In genomic region chr9:87479801-87480201, GRCh38 we compare ENCODE assay signal across 1 cellular context.
TF ChIP-seq lines count a peak whose summit lies in the region.

No MANE protein-coding gene starts in this region.

TF ChIP-seq in K562, 482 proteins besides CTCF, POLR2A, EP300 and RAD21 (continued from another document and continues in another):
- TF ChIP-seq ATF3 (IDR thresholded peaks at IDR 0.05) (peak; percentile 38; the same call in 1 of the 2 replicates), ATF3 (CRISPR knock-in tag; conservative IDR thresholded peaks at IDR 0.05) (no peak), ZNF717 (CRISPR knock-in tag; IDR thresholded peaks at IDR 0.05) (no peak), NUFIP1 (IDR thresholded peaks at IDR 0.05; ENCODE audit: partially characterized antibody) (no peak), BACH1 (tag; IDR thresholded peaks at IDR 0.05) (no peak), ZBTB9 (CRISPR knock-in tag; IDR thresholded peaks at IDR 0.05) (peak; percentile 88), HCFC1 (IDR thresholded peaks at IDR 0.05; ENCODE audit: low read depth, low read length) (no peak), ZSCAN29 (IDR thresholded peaks at IDR 0.05) (no peak), NR4A1 (CRISPR knock-in tag; IDR thresholded peaks at IDR 0.05) (no peak), NR4A1 (tag; IDR thresholded peaks at IDR 0.05) (no peak), SP1 (CRISPR knock-in tag; IDR thresholded peaks at IDR 0.05) (no peak), ZNF395 (CRISPR knock-in tag; IDR thresholded peaks at IDR 0.05) (no peak), GTF3C2 (IDR thresholded peaks at IDR 0.05; ENCODE audit: borderline replicate concordance, extremely low read depth, insufficient read length) (no peak), MYC (IDR thresholded peaks at IDR 0.05; ENCODE audit: low read depth, low read length) (0 out of 2 replicates have a peak, but pooled peaks have one; percentile 27), MYC (CRISPR knock-in tag; IDR thresholded peaks at IDR 0.05; ENCODE audit: borderline replicate concordance, low read depth) (no peak), TCF7 (IDR thresholded peaks at IDR 0.05; ENCODE audit: borderline replicate concordance) (no peak), GTF2A2 (tag; IDR thresholded peaks at IDR 0.05) (no peak), MTA3 (IDR thresholded peaks at IDR 0.05; ENCODE audit: borderline replicate concordance) (no peak), IRF1 (CRISPR knock-in tag; IDR thresholded peaks at IDR 0.05; ENCODE audit: borderline replicate concordance) (no peak), RBM15 (IDR thresholded peaks at IDR 0.05; ENCODE audit: insufficient read depth, low read length) (no peak), JUND (IDR thresholded peaks at IDR 0.05; ENCODE audit: borderline replicate concordance, low read depth, low read length) (peak; percentile 31; the same call in 1 of the 2 replicates), JUND (tag; IDR thresholded peaks at IDR 0.05; ENCODE audit: borderline replicate concordance, low read depth, low read length) (no peak), ZBTB43 (CRISPR knock-in tag; IDR thresholded peaks at IDR 0.05) (no peak), MBD2 (IDR thresholded peaks at IDR 0.05; ENCODE audit: borderline replicate concordance, low read depth) (no peak), CTCFL (IDR thresholded peaks at IDR 0.05; ENCODE audit: borderline replicate concordance, insufficient read depth, low read depth, low read length, poor library complexity, severe bottlenecking) (no peak), MECOM (CRISPR knock-in tag; IDR thresholded peaks at IDR 0.05) (no peak), PTRF (tag; IDR thresholded peaks at IDR 0.05) (no peak), MAZ (CRISPR knock-in tag; conservative IDR thresholded peaks at IDR 0.05 in 1 of 2, IDR thresholded peaks at IDR 0.05 in 1 of 2) (peak; percentile 28 to 43; a peak in 1 of 4 replicates), ZNF699 (CRISPR knock-in tag; IDR thresholded peaks at IDR 0.05; ENCODE audit: insufficient replicate concordance) (no peak), NFYB (IDR thresholded peaks at IDR 0.05; ENCODE audit: extremely low read depth, insufficient read length) (no peak), SETDB1 (IDR thresholded peaks at IDR 0.05; ENCODE audit: low read length) (no peak), NR2F6 (CRISPR knock-in tag; IDR thresholded peaks at IDR 0.05) (no peak), RBM34 (IDR thresholded peaks at IDR 0.05; ENCODE audit: borderline replicate concordance, insufficient read depth, low read length) (no peak), SPI1 (IDR thresholded peaks at IDR 0.05; ENCODE audit: borderline replicate concordance, low read depth, low read length) (peak; percentile 90), RREB1 (CRISPR knock-in tag; IDR thresholded peaks at IDR 0.05) (no peak), TAF9B (IDR thresholded peaks at IDR 0.05; ENCODE audit: partially characterized antibody) (no peak), SP2 (IDR thresholded peaks at IDR 0.05; ENCODE audit: extremely low read depth, low read depth, low read length, poor library complexity, severe bottlenecking) (no peak), HBP1 (CRISPR knock-in tag; IDR thresholded peaks at IDR 0.05) (no peak), ZNF583 (CRISPR knock-in tag; IDR thresholded peaks at IDR 0.05) (no peak), HMBOX1 (IDR thresholded peaks at IDR 0.05) (no peak), ZNF444 (CRISPR knock-in tag; IDR thresholded peaks at IDR 0.05) (no peak), ZKSCAN3 (CRISPR knock-in tag; IDR thresholded peaks at IDR 0.05) (no peak), NFXL1 (CRISPR knock-in tag; IDR thresholded peaks at IDR 0.05) (no peak), MED1 (CRISPR knock-in tag; IDR thresholded peaks at IDR 0.05; ENCODE audit: borderline replicate concordance) (no peak)
